Comparison of ENCODE assay signal across 12 cellular contexts in genomic region chr16:68088130-68088972, GRCh38. TPM values are rescaled to one million over a fixed set of nuclear protein-coding genes. Genes with fewer than 3 reads are reported as not detected.
DNase-seq lines count a peak whose midpoint lies in the region; ATAC-seq, FAIRE-seq and TF ChIP-seq lines count a peak whose summit lies in the region.
"Had no signal": no experiment of that assay in that cellular context is flagged by ENCODE, and none has a peak within 500 bp of the region (broad histone marks: within the 10 kb centered on the region; RNA-seq: fewer than 3 reads in every experiment).

No MANE protein-coding gene starts in this region.

- H3K9me3 ChIP-seq in A549 (no peaks in the 10 kb centered on the region), DND-41 (ENCODE audit: insufficient read depth, low read length, severe bottlenecking) (no peaks in the 10 kb centered on the region), H9 (ENCODE audit: control insufficient read depth, low read depth, low read length) (no peaks in the 10 kb centered on the region)

- H3K4me2 ChIP-seq in A549 (peak overlapping the region; percentile 94; the same call in 2 of the 3 replicates), DND-41 (ENCODE audit: insufficient read depth, low read length) (peak overlapping the region; percentile 93), H9 (ENCODE audit: insufficient read depth, insufficient read length, low read length) (no peak overlapping the region)

- no peak overlapping the region for H3K14ac ChIP-seq in H9 (ENCODE audit: insufficient read depth, low read length)

- no peak for TF ChIP-seq RAD21 in A549 (conservative IDR thresholded peaks at IDR 0.05 in 1 of 2, IDR thresholded peaks at IDR 0.05 in 1 of 2)

- DNase-seq in A549 (ENCODE audit: low read depth in 1 of 2, low spot score in 1 of 2) (no peak), DND-41 (no peak), memory B cell (ENCODE audit: low spot score in 2 of 2) (no peak), RPMI8226 (no peak), H9 (no peak), iPS-NIHi11 (ENCODE audit: low spot score) (no peak), NCI-H2227 (lab: John Stamatoyannopoulos, UW; ENCODE audit: unreplicated experiment) (no peak)
- DNase-seq in activated CD4-positive, alpha-beta memory T cell treated with anti-CD3 and anti-CD28 coated beads, Interleukin-2, amount 10 ng/mL, durations not matched to agents 7 days and 5 days = no peak
- DNase-seq: foreskin melanocyte; NCI-H2107; stimulated activated CD4-positive, alpha-beta T cell treated with anti-CD3 and anti-CD28 coated beads, Interleukin-1b, Interleukin-23, amount 100 ng/mL, for 48 hours had no signal

- H3K4me1 ChIP-seq in A549 = peaks cover 53% of the 10 kb centered on the region
- peaks cover 65% of the 10 kb centered on the region for H3K4me1 ChIP-seq in DND-41 (ENCODE audit: insufficient read depth, low read length)
- H3K4me1 ChIP-seq in H9 (ENCODE audit: insufficient read depth, low read length) = peaks cover 3% of the 10 kb centered on the region; the same call in 1 of the 2 replicates

- H4K20me1 ChIP-seq in DND-41 (ENCODE audit: insufficient read depth, low read length) (peaks cover 55% of the 10 kb centered on the region; the same call in 1 of the 2 replicates), H9 (ENCODE audit: control insufficient read depth, insufficient read depth, insufficient read length) (no peaks in the 10 kb centered on the region)

- H3K9me3 Mint-ChIP-seq in activated CD4-positive, alpha-beta memory T cell treated with anti-CD3 and anti-CD28 coated beads, Interleukin-2, amount 10 ng/mL, durations not matched to agents 7 days and 5 days = no peaks in the 10 kb centered on the region
- H3K9me3 Mint-ChIP-seq in memory B cell (no peaks in the 10 kb centered on the region), H9 (peaks cover 0 to 3% of the 10 kb centered on the region in 2 experiments; a peak in 1 of 5 replicates)

- POLR2A ChIA-PET in A549 (lab: Yijun Ruan, JAX) = no interaction called here
- POLR2A ChIA-PET in activated CD4-positive, alpha-beta memory T cell treated with anti-CD3 and anti-CD28 coated beads, Interleukin-2, amount 10 ng/mL, durations not matched to agents 7 days and 5 days (lab: Charles Lee) = interaction anchor here (2.8 to 11.4 kb wide), 2 partner anchors 9 to 20 kb away, joined by 13 to 514 read pairs; no protein-coding TSS in a partner anchor

- H3K27me3 Mint-ChIP-seq in activated CD4-positive, alpha-beta memory T cell treated with anti-CD3 and anti-CD28 coated beads, Interleukin-2, amount 10 ng/mL, durations not matched to agents 7 days and 5 days = no peaks in the 10 kb centered on the region
- H3K27me3 Mint-ChIP-seq in memory B cell (no peaks in the 10 kb centered on the region), H9 (ENCODE audit: low read depth) (no peaks in the 10 kb centered on the region; the same call in 1 of the 2 replicates)

- H3K4ac ChIP-seq in H9 (ENCODE audit: low read depth, low read length) = no peak overlapping the region

- no peak overlapping the region for H3T11ph ChIP-seq in H9 (ENCODE audit: low read length)

- H3K79me2 ChIP-seq in DND-41 (ENCODE audit: insufficient read depth, low read length) (peaks cover 79% of the 10 kb centered on the region), H9 (ENCODE audit: insufficient read depth, low read length) (peaks cover 15% of the 10 kb centered on the region; the same call in 1 of the 2 replicates)

- no peak overlapping the region for H2AK5ac ChIP-seq in H9 (ENCODE audit: insufficient read length, low read length)

- FAIRE-seq in A549 (lab: Jason Lieb, UNC) = no peak
- FAIRE-seq: H54 had no signal

- no peak overlapping the region for H4K8ac ChIP-seq in H9 (replicated peaks; ENCODE audit: insufficient read length, low read depth, low read length)

- H3K79me1 ChIP-seq in H9 (ENCODE audit: insufficient read depth, low read depth, low read length, poor library complexity, severe bottlenecking) = peaks cover 4% of the 10 kb centered on the region

- H2AFZ ChIP-seq in DND-41 (ENCODE audit: low read depth, low read length) = no peak overlapping the region
- H2AFZ ChIP-seq in H9 (ENCODE audit: low read length) = no peak overlapping the region

- peak overlapping the region; percentile 88 for H3K4me3 Mint-ChIP-seq in activated CD4-positive, alpha-beta memory T cell treated with anti-CD3 and anti-CD28 coated beads, Interleukin-2, amount 10 ng/mL, durations not matched to agents 7 days and 5 days
- H3K4me3 Mint-ChIP-seq in memory B cell (no peak overlapping the region), H9 (no peak overlapping the region; a peak in 1 of 5 replicates)

- H3K36me3 Mint-ChIP-seq in activated CD4-positive, alpha-beta memory T cell treated with anti-CD3 and anti-CD28 coated beads, Interleukin-2, amount 10 ng/mL, durations not matched to agents 7 days and 5 days (ENCODE audit: low read depth) = peaks cover 43% of the 10 kb centered on the region
- H3K36me3 Mint-ChIP-seq in memory B cell = no peaks in the 10 kb centered on the region
- H3K36me3 Mint-ChIP-seq in H9 (ENCODE audit: insufficient read depth in 1 of 3, low read depth in 3 of 3) = peaks cover 0 to 2% (median 0%) of the 10 kb centered on the region in 3 experiments; a peak in 1 of 7 replicates

- 91% methylated on average over 9 of the region's 9 CpGs for WGBS in A549 (ENCODE audit: missing lambda C conversion rate)
- WGBS in H9 (ENCODE audit: extremely low coverage, insufficient read length, low lambda C conversion rate) = no CpG with 5 or more reads among the region's 9 CpGs

- no peak overlapping the region for H2BK120ac ChIP-seq in H9 (ENCODE audit: low read depth, low read length, poor library complexity, severe bottlenecking)

- H3K23me2 ChIP-seq in H9 (ENCODE audit: insufficient read length, low read depth, low read length, poor library complexity, severe bottlenecking) = peaks cover 12% of the 10 kb centered on the region

- no peak for TF ChIP-seq POLR2A in A549 (IDR thresholded peaks at IDR 0.05; ENCODE audit: low read length)

- H3K9ac ChIP-seq in DND-41 (ENCODE audit: low read depth, low read length) = 0 out of 2 replicates have a peak overlapping the region, but pooled peaks have one; percentile 97
- H3K9ac ChIP-seq in H9 (ENCODE audit: extremely low read depth, insufficient read length, low read length) = no peak overlapping the region

- no peak for TF ChIP-seq EP300 in A549 (IDR thresholded peaks at IDR 0.05)

- peak overlapping the region; percentile 84 for H3K27ac Mint-ChIP-seq in activated CD4-positive, alpha-beta memory T cell treated with anti-CD3 and anti-CD28 coated beads, Interleukin-2, amount 10 ng/mL, durations not matched to agents 7 days and 5 days
- H3K27ac Mint-ChIP-seq in memory B cell (peak overlapping the region; percentile 54), H9 (no peak overlapping the region)

- H3K23ac ChIP-seq in H9 (ENCODE audit: insufficient read length, low read depth, low read length) = no peak overlapping the region

- CTCF ChIA-PET in A549 (lab: Yijun Ruan, JAX) = interaction anchor here (1.6 kb wide), 1 partner anchor 142 kb away, joined by 3 read pairs; no protein-coding TSS in a partner anchor
- CTCF ChIA-PET in activated CD4-positive, alpha-beta memory T cell treated with anti-CD3 and anti-CD28 coated beads, Interleukin-2, amount 10 ng/mL, durations not matched to agents 7 days and 5 days (lab: Charles Lee) = interaction anchor here (0.5 kb wide), 1 partner anchor 44 kb away, joined by 3 read pairs; no protein-coding TSS in a partner anchor

- H3K4me3 ChIP-seq in A549 (no peak overlapping the region), DND-41 (ENCODE audit: low read depth in 1 of 2, low read length in 2 of 2) (peak overlapping the region in 1 of 2 experiments; percentile 98; a peak in 1 of 4 replicates)

- H3K27me3 ChIP-seq in DND-41 (ENCODE audit: insufficient read depth, low read length, poor library complexity) (no peaks in the 10 kb centered on the region), H9 (ENCODE audit: insufficient read depth, low read length) (no peaks in the 10 kb centered on the region)

- no peak overlapping the region for H3K56ac ChIP-seq in H9 (ENCODE audit: insufficient read length, low read depth, low read length)

- H2BK5ac ChIP-seq in H9 (ENCODE audit: insufficient read length, low read length) = no peak overlapping the region

- no peak overlapping the region for H4K5ac ChIP-seq in H9 (ENCODE audit: insufficient read length, low read depth, low read length)

- no peak overlapping the region for H3K18ac ChIP-seq in H9 (ENCODE audit: insufficient read length, low read depth, low read length)

- ATAC-seq in A549 (no peak), DND-41 (ENCODE audit: insufficient read depth, low read depth) (no peak), memory B cell (ENCODE audit: low read depth) (no peak)

- no peak overlapping the region for H2BK20ac ChIP-seq in H9 (ENCODE audit: low read depth, low read length, poor library complexity, severe bottlenecking)

- no peak overlapping the region for H4K91ac ChIP-seq in H9 (ENCODE audit: insufficient read length, low read depth, low read length)

- TF ChIP-seq CTCF in A549 (IDR thresholded peaks at IDR 0.05) = no peak
- no peak for TF ChIP-seq CTCF in DND-41 (IDR thresholded peaks at IDR 0.05; ENCODE audit: borderline replicate concordance, extremely low read depth, low read length, poor library complexity, severe bottlenecking)
- no peak for TF ChIP-seq CTCF in H9 (conservative IDR thresholded peaks at IDR 0.05)

- peaks cover 56% of the 10 kb centered on the region for H3K4me1 Mint-ChIP-seq in activated CD4-positive, alpha-beta memory T cell treated with anti-CD3 and anti-CD28 coated beads, Interleukin-2, amount 10 ng/mL, durations not matched to agents 7 days and 5 days
- peaks cover 47% of the 10 kb centered on the region for H3K4me1 Mint-ChIP-seq in memory B cell
- H3K4me1 Mint-ChIP-seq in H9 = peaks cover 28 to 35% of the 10 kb centered on the region in 2 experiments

- no peak overlapping the region for H2BK12ac ChIP-seq in H9 (ENCODE audit: insufficient read length, low read depth, low read length)

- H2BK15ac ChIP-seq in H9 (ENCODE audit: low read depth, low read length) = no peak overlapping the region

- H3K27ac ChIP-seq in A549 (0 out of 6 replicates have a peak overlapping the region, but pooled peaks of 1 of the 2 experiments have one; percentile 12), DND-41 (ENCODE audit: low read length) (no peak overlapping the region), H9 (ENCODE audit: insufficient read length, low read depth, low read length) (no peak overlapping the region)

- H3K36me3 ChIP-seq in DND-41 (ENCODE audit: insufficient read depth, low read length) = no peaks in the 10 kb centered on the region

TF ChIP-seq in A549, 52 proteins besides CTCF, POLR2A, EP300 and RAD21 (continues in another document):
- TF ChIP-seq BHLHE40 (IDR thresholded peaks at IDR 0.05; ENCODE audit: low read depth, low read length) = no peak

RNA-seq across cellular contexts. Expression of gene NFATC3, which starts 3.2 kb away (rescaled TPM):
- polyA plus RNA-seq in A549 (2011; rRNA removed) (23.9 and 32.4 TPM in 2 replicates), A549 (2017; fragmentation: RNase III; extraction: RNeasy Plus Mini Kit Qiagen cat#74134 plus additional on column Dnase treatment) (11.8 to 13.3 TPM (median 12.5 TPM) in 3 replicates)
- 8.1 and 10.9 TPM in 2 replicates for polyA plus RNA-seq in A549 (2012; cell fraction: cytosol; rRNA removed)
- polyA plus RNA-seq in A549 (2012; cell fraction: nucleus; rRNA removed) = 8.2 and 8.5 TPM in 2 replicates
- 60.5 and 64.5 TPM in 2 replicates for polyA minus RNA-seq in A549 (2011; rRNA and poly(A)+ RNA removed)
- total RNA-seq in activated CD4-positive, alpha-beta memory T cell treated with anti-CD3 and anti-CD28 coated beads, Interleukin-2, amount 10 ng/mL, durations not matched to agents 7 days and 5 days = 100 to 1,000 TPM; 208 to 209 TPM
- total RNA-seq in H9 (2021) = 31.6 and 33.0 TPM in 2 replicates

Comparison
In these comparisons a context has a peak if more than half of its experiments do, and no peak if none do; other contexts are left out.
1. H3K27ac Mint-ChIP-seq: peak in activated CD4-positive, alpha-beta memory T cell treated with anti-CD3 and anti-CD28 coated beads, Interleukin-2, amount 10 ng/mL, durations not matched to agents 7 days and 5 days (single experiment) and memory B cell (single experiment); none in H9 (0 of 3).